ENCODE assay signal across 15 cellular contexts in the genomic region with DNA sequence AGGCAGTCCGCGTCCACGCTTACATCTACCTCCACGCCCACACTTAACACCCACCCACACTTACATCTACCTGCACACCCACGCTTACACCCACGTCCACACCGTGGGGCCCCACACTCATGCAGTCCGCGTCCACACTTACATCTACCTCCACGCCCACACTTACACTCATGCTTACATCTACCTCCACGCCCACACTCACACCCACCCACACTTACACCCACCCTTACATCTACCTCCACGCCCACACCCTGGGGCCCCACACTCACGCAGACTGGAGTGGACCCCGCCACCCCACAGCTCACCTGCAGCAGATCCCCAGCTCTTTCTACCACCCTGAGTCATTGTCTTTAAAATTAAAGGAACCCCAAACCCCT. TPM values are rescaled to one million over a fixed set of nuclear protein-coding genes. Genes with fewer than 3 reads are reported as not detected.
A peak's percentile ranks its signal among the peaks of the same experiment; 100 is the strongest.
DNase-seq lines count a peak whose midpoint lies in the region; ATAC-seq and TF ChIP-seq lines count a peak whose summit lies in the region.
"Had no signal": no experiment of that assay in that cellular context is flagged by ENCODE, and none has a peak within 500 bp of the region (broad histone marks: within the 10 kb centered on the region; RNA-seq: fewer than 3 reads in every experiment).

No MANE protein-coding gene starts in this region.

- H3K4me1 Mint-ChIP-seq in activated T-cell treated with anti-CD3 and anti-CD28 coated beads, Interleukin-2, amount 50 U/mL, for 72 hours (ENCODE audit: low read depth) = peaks cover 4% of the 10 kb centered on the region

- H3K4me1 ChIP-seq in HEK293 (ENCODE audit: control insufficient read depth, insufficient read depth, low read length) = no peaks in the 10 kb centered on the region
- H3K4me1 ChIP-seq: right lobe of liver had no signal

- H3K36me3 ChIP-seq in HEK293 (ENCODE audit: control insufficient read depth in 2 of 2, insufficient read depth in 1 of 2, low read length in 2 of 2) = peaks cover 0 to 8% of the 10 kb centered on the region in 2 experiments; a peak in 1 of 3 replicates

- H3K9me3 ChIP-seq in HEK293 (ENCODE audit: control insufficient read depth, insufficient read depth, low read depth, low read length) = no peaks in the 10 kb centered on the region
- H3K9me3 ChIP-seq: right lobe of liver, thoracic aorta had no signal

- H3K27ac Mint-ChIP-seq in activated T-cell treated with anti-CD3 and anti-CD28 coated beads, Interleukin-2, amount 50 U/mL, for 72 hours = peak overlapping the region; percentile 69
- H3K27ac Mint-ChIP-seq: CD8-positive, alpha-beta T cell; T-helper 17 cell had no signal

- no peaks in the 10 kb centered on the region for H3K27me3 Mint-ChIP-seq in activated T-cell treated with anti-CD3 and anti-CD28 coated beads, Interleukin-2, amount 50 U/mL, for 72 hours (ENCODE audit: low read depth)
- H3K27me3 Mint-ChIP-seq: T-helper 17 cell had no signal

- DNase-seq in activated T-cell treated with anti-CD3 and anti-CD28 coated beads, Interleukin-2, amount 50 U/mL, for 72 hours = peak; percentile 46 to 65
- peak; percentile 35 to 36 for DNase-seq in left colon
- DNase-seq in stimulated activated CD4-positive, alpha-beta T cell treated with anti-CD3 and anti-CD28 coated beads, Interleukin-4, amount 100 ng/mL, for 1 hour = peak; percentile 69
- DNase-seq in NCI-H2171 (lab: John Stamatoyannopoulos, UW) = no peak
- DNase-seq: CD8-positive, alpha-beta T cell; heart right ventricle; NCI-H1048; NK-92 treated with Interleukin-12 subunit alpha and Interleukin-12 subunit beta, amount 100 ng/mL, for 24 hours; T-helper 17 cell had no signal

- no peak overlapping the region for H3K4me3 Mint-ChIP-seq in activated T-cell treated with anti-CD3 and anti-CD28 coated beads, Interleukin-2, amount 50 U/mL, for 72 hours
- H3K4me3 Mint-ChIP-seq: CD8-positive, alpha-beta T cell; T-helper 17 cell had no signal

- CTCF ChIA-PET in HEK293 (lab: Yijun Ruan, JAX) = no interaction called here

- H3K27ac ChIP-seq in HEK293 (ENCODE audit: extremely low read depth, low read depth, low read length) = no peak overlapping the region
- H3K27ac ChIP-seq: heart right ventricle, right lobe of liver, thoracic aorta had no signal

- no peak overlapping the region for H3K4me3 ChIP-seq in HEK293 (ENCODE audit: low read depth, low read length)
- H3K4me3 ChIP-seq: heart right ventricle, right lobe of liver, thoracic aorta had no signal

- H3K36me3 Mint-ChIP-seq in activated T-cell treated with anti-CD3 and anti-CD28 coated beads, Interleukin-2, amount 50 U/mL, for 72 hours (ENCODE audit: insufficient read depth in 2 of 2) = peaks cover 2 to 6% of the 10 kb centered on the region in 2 donors

- intact Hi-C loops in left colon (cut with DNase I, micrococcal nuclease) = no loop called here

- peak; percentile 30 to 41 for ATAC-seq in activated T-cell treated with anti-CD3 and anti-CD28 coated beads, Interleukin-2, amount 50 U/mL, for 72 hours (replicated peaks in 1 of 2)
- ATAC-seq in left colon (no peak), HG02759 (IDR thresholded peaks at IDR 0.05; ENCODE audit: unreplicated experiment) (no peak), GM18870 (IDR thresholded peaks at IDR 0.05; ENCODE audit: unreplicated experiment) (no peak), HG03039 (IDR thresholded peaks at IDR 0.05; ENCODE audit: unreplicated experiment) (no peak)
- ATAC-seq: CD8-positive, alpha-beta T cell had no signal

- TF ChIP-seq CTCF in HEK293 (tag by site-specific recombination; IDR thresholded peaks at IDR 0.05) = no peak

- POLR2A ChIA-PET in HEK293 (lab: Yijun Ruan, JAX) = no interaction called here

- H3K9me3 Mint-ChIP-seq in activated T-cell treated with anti-CD3 and anti-CD28 coated beads, Interleukin-2, amount 50 U/mL, for 72 hours = peaks cover 0 to 6% of the 10 kb centered on the region in 2 donors
- H3K9me3 Mint-ChIP-seq: CD8-positive, alpha-beta T cell had no signal

TF ChIP-seq in HEK293, 187 proteins besides CTCF, POLR2A, EP300 and RAD21:
- TF ChIP-seq EGR2 (tag by site-specific recombination; IDR thresholded peaks at IDR 0.05; ENCODE audit: low read depth) = peak; percentile 76
- no peak for TF ChIP-seq ZNF658 (tag by site-specific recombination; IDR thresholded peaks at IDR 0.05)
- TF ChIP-seq ZNF416 (tag by site-specific recombination; IDR thresholded peaks at IDR 0.05) = no peak
- TF ChIP-seq ZFHX2 (tag by site-specific recombination; conservative IDR thresholded peaks at IDR 0.05) = peak; percentile 87
- no peak for TF ChIP-seq ZNF335 (tag by site-specific recombination; conservative IDR thresholded peaks at IDR 0.05)
- peak; percentile 92 for TF ChIP-seq KLF1 (tag by site-specific recombination; IDR thresholded peaks at IDR 0.05)
- TF ChIP-seq, protein P1, sequence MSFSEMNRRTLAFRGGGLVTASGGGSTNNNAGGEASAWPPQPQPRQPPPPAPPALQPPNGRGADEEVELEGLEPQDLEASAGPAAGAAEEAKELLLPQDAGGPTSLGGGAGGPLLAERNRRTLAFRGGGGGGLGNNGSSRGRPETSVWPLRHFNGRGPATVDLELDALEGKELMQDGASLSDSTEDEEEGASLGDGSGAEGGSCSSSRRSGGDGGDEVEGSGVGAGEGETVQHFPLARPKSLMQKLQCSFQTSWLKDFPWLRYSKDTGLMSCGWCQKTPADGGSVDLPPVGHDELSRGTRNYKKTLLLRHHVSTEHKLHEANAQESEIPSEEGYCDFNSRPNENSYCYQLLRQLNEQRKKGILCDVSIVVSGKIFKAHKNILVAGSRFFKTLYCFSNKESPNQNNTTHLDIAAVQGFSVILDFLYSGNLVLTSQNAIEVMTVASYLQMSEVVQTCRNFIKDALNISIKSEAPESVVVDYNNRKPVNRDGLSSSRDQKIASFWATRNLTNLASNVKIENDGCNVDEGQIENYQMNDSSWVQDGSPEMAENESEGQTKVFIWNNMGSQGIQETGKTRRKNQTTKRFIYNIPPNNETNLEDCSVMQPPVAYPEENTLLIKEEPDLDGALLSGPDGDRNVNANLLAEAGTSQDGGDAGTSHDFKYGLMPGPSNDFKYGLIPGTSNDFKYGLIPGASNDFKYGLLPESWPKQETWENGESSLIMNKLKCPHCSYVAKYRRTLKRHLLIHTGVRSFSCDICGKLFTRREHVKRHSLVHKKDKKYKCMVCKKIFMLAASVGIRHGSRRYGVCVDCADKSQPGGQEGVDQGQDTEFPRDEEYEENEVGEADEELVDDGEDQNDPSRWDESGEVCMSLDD (tag by site-specific recombination; IDR thresholded peaks at IDR 0.05) = no peak
- no peak for TF ChIP-seq ZNF114 (tag by site-specific recombination; IDR thresholded peaks at IDR 0.05)
- TF ChIP-seq KLF9 (tag by site-specific recombination; IDR thresholded peaks at IDR 0.05; ENCODE audit: low read depth) = peak; percentile 53; the same call in 1 of the 2 replicates

RNA-seq across cellular contexts. Expression of a gene that starts 32.4 kb away (rescaled TPM):
- 1 to 10 TPM; 3.1 to 5.2 TPM for total RNA-seq in activated T-cell treated with anti-CD3 and anti-CD28 coated beads, Interleukin-2, amount 50 U/mL, for 72 hours
- 10 to 100 TPM; 51.9 to 55.3 TPM for total RNA-seq in left colon

RNA-seq across cellular contexts. Expression of a gene that starts 32.6 kb away (rescaled TPM):
- 1 to 10 TPM; 4.8 to 5.3 TPM for total RNA-seq in activated T-cell treated with anti-CD3 and anti-CD28 coated beads, Interleukin-2, amount 50 U/mL, for 72 hours
- total RNA-seq in left colon = 1 to 10 TPM; 6.5 to 9.2 TPM

RNA-seq across cellular contexts. Expression of a gene that starts 56.8 kb away (rescaled TPM):
- 10 to 100 TPM; 17.2 to 22.7 TPM for total RNA-seq in activated T-cell treated with anti-CD3 and anti-CD28 coated beads, Interleukin-2, amount 50 U/mL, for 72 hours
- total RNA-seq in left colon = 10 to 100 TPM in 1 of 2 donors, 1 to 10 TPM in 1; 8.4 to 10.0 TPM

Comparison
In these comparisons a context has a peak if more than half of its experiments do, and no peak if none do; other contexts are left out.
1. ATAC-seq: peak in activated T-cell treated with anti-CD3 and anti-CD28 coated beads, Interleukin-2, amount 50 U/mL, for 72 hours (2 of 2); none in left colon (single experiment), HG02759 (single experiment), GM18870 (single experiment) and HG03039 (single experiment).
2. RNA of a gene that starts 32.4 kb away (total RNA-seq): 51.9 to 55.3 TPM in left colon; 3.1 to 5.2 TPM in activated T-cell treated with anti-CD3 and anti-CD28 coated beads, Interleukin-2, amount 50 U/mL, for 72 hours; every median in the first group is over 4 times any median in the second.